In genomic region chr7:138979226-138979979, GRCh38 we compare ENCODE assay signal across 9 cellular contexts. TPM values are rescaled to one million over a fixed set of nuclear protein-coding genes. Genes with fewer than 3 reads are reported as not detected.
DNase-seq lines count a peak whose midpoint lies in the region; TF ChIP-seq lines count a peak whose summit lies in the region.
"Had no signal": no experiment of that assay in that cellular context is flagged by ENCODE, and none has a peak within 500 bp of the region (broad histone marks: within the 10 kb centered on the region; RNA-seq: fewer than 3 reads in every experiment).

No MANE protein-coding gene starts in this region.

- peak overlapping the region in 11 of 59 donors; percentile 24 to 90 (median 61) for H3K27ac ChIP-seq in dorsolateral prefrontal cortex
- H3K27ac ChIP-seq in parathyroid adenoma = no peak overlapping the region

- no peak overlapping the region for H3K4me2 ChIP-seq in parathyroid adenoma (ENCODE audit: low read length)

- no peak overlapping the region for H3K9ac ChIP-seq in parathyroid adenoma

- H2AFZ ChIP-seq in parathyroid adenoma = peak overlapping the region; percentile 68

- DNase-seq in NCI-H748 (lab: John Stamatoyannopoulos, UW; ENCODE audit: unreplicated experiment) (peak; percentile 42), NCI-H748 treated with DMSO at 0.1 percent for 48 hours (lab: John Stamatoyannopoulos, UW) (no peak), dorsolateral prefrontal cortex (no peak), NCI-H146 treated with DMSO at 0.1 percent for 48 hours (lab: John Stamatoyannopoulos, UW; ENCODE audit: unreplicated experiment) (no peak), LoVo (ENCODE audit: low spot score) (no peak), NCI-H446 treated with DMSO at 0.1 percent for 48 hours (lab: John Stamatoyannopoulos, UW) (no peak)
- DNase-seq in Jurkat, Clone E6-1 (ENCODE audit: low read depth, low spot score) = peak; percentile 67
- DNase-seq: NCI-H774 had no signal

- no peaks in the 10 kb centered on the region for H3K36me3 ChIP-seq in parathyroid adenoma (ENCODE audit: control insufficient read depth, insufficient read depth, low read length)

- peaks cover 9% of the 10 kb centered on the region for H3K4me1 ChIP-seq in parathyroid adenoma

- H3K79me2 ChIP-seq in parathyroid adenoma = peaks cover 44% of the 10 kb centered on the region

- peak in 4 of 56 donors; percentile 15 to 26 (median 19) for TF ChIP-seq CTCF in dorsolateral prefrontal cortex (IDR thresholded peaks at IDR 0.05 in 54 of 56, conservative IDR thresholded peaks at IDR 0.05 in 2 of 56; ENCODE audit: low read depth in 1 of 56, partially characterized antibody in 56 of 56)
- no peak for TF ChIP-seq CTCF in parathyroid adenoma (IDR thresholded peaks at IDR 0.05)

- peak overlapping the region; percentile 63 for H3K4me3 ChIP-seq in Jurkat, Clone E6-1 (ENCODE audit: low read length)
- H3K4me3 ChIP-seq in dorsolateral prefrontal cortex = peak overlapping the region in 55 of 59 donors; percentile 33 to 80 (median 67)
- H3K4me3 ChIP-seq in parathyroid adenoma (ENCODE audit: low read depth, low read length) = no peak overlapping the region

- no peaks in the 10 kb centered on the region for H3K9me3 ChIP-seq in parathyroid adenoma (ENCODE audit: control insufficient read depth, low read length)

- H3K27me3 ChIP-seq in dorsolateral prefrontal cortex (peaks cover 0 to 18% (median 0%) of the 10 kb centered on the region in 45 donors), parathyroid adenoma (ENCODE audit: control insufficient read depth, insufficient read depth, low read length) (no peaks in the 10 kb centered on the region)

- intact Hi-C loops in dorsolateral prefrontal cortex (cut with DNase I) = no loop called here

RNA-seq across cellular contexts. Expression of gene KIAA1549, which starts 1.8 kb away (rescaled TPM):
- polyA plus RNA-seq in Jurkat, Clone E6-1 (2012; ENCODE audit: insufficient read depth, insufficient read length) = 7.4 TPM
- total RNA-seq in dorsolateral prefrontal cortex = 10 to 100 TPM in 119 of 120 experiments, 1 to 10 TPM in 1; 7.1 to 36.5 (median 21.1) TPM

RNA-seq across cellular contexts. Expression of gene ZC3HAV1L, which starts 56.4 kb away (rescaled TPM):
- 6.0 TPM for polyA plus RNA-seq in Jurkat, Clone E6-1 (2012; ENCODE audit: insufficient read depth, insufficient read length)
- total RNA-seq in dorsolateral prefrontal cortex = 1 to 10 TPM; 1.5 to 6.0 (median 3.0) TPM

Comparison
In these comparisons a context has a peak if more than half of its experiments do, and no peak if none do; other contexts are left out.
1. DNase-seq: peak in NCI-H748 (single experiment) and Jurkat, Clone E6-1 (single experiment); none in NCI-H748 treated with DMSO at 0.1 percent for 48 hours (single experiment), dorsolateral prefrontal cortex (0 of 10), NCI-H146 treated with DMSO at 0.1 percent for 48 hours (single experiment), LoVo (single experiment) and NCI-H446 treated with DMSO at 0.1 percent for 48 hours (single experiment).